1 cellular context compared by ENCODE assay signal in the genomic region with DNA sequence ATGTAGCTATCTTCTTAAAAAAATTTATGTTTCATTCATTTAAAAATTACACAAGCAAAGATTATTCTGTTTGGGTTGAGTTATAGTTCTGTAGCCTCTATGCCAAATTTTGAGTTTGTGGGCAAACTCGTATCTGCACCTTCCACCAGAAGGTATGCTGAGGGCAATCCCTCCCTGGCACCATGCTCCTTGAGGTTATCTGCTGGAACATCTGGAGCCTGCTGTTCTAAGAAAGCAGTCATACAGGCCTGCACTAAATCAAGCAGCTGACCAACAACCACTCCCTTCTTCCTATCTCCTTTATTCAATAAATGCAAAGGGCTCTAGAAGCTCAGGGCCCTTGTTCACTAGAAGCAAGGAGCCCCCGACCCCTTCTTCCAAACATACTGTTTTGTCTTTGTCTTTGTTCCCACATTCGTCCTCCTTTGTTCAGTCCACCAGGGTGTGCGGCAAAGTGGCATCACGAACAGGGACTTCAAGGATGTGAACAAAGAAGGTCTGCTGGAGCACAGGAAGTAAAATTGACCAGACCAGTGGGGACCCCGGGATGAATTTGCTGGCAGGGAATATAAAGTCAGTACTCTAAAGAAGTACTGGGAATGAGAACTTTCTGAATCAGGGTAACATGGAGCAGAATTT.
TF ChIP-seq lines count a peak whose summit lies in the region.

No MANE protein-coding gene starts in this region.

TF ChIP-seq in K562, 482 proteins besides CTCF, POLR2A, EP300 and RAD21 (continued from another document and continues in another):
- TF ChIP-seq YY1 (IDR thresholded peaks at IDR 0.05; ENCODE audit: borderline replicate concordance in 1 of 3, control insufficient read depth in 1 of 3, extremely low read depth in 1 of 3, insufficient read depth in 3 of 3, insufficient read length in 1 of 3, insufficient replicate concordance in 2 of 3, low read depth in 1 of 3, low read length in 2 of 3) (no peak), TAF9B (IDR thresholded peaks at IDR 0.05; ENCODE audit: partially characterized antibody) (peak; percentile 46), L3MBTL2 (IDR thresholded peaks at IDR 0.05) (peak; percentile 28; the same call in 1 of the 2 replicates), GABPB1 (CRISPR knock-in tag; IDR thresholded peaks at IDR 0.05) (no peak), ZNF197 (CRISPR knock-in tag; IDR thresholded peaks at IDR 0.05; ENCODE audit: low read depth) (peak; percentile 47; the same call in 1 of the 2 replicates), TAF7 (tag; IDR thresholded peaks at IDR 0.05) (no peak), FOSL1 (tag; conservative IDR thresholded peaks at IDR 0.05) (peak; percentile 26; the same call in 1 of the 2 replicates), TRIM24 (IDR thresholded peaks at IDR 0.05) (peak; percentile 92 to 93), TCF3 (CRISPR knock-in tag; IDR thresholded peaks at IDR 0.05) (peak; percentile 92), MYNN (IDR thresholded peaks at IDR 0.05) (peak; percentile 93), MYNN (CRISPR knock-in tag; IDR thresholded peaks at IDR 0.05) (no peak), BDP1 (IDR thresholded peaks at IDR 0.05; ENCODE audit: insufficient read depth, insufficient read length) (no peak), HDAC2 (IDR thresholded peaks at IDR 0.05) (peak; percentile 76), TOE1 (IDR thresholded peaks at IDR 0.05; ENCODE audit: borderline replicate concordance) (peak; percentile 23; the same call in 1 of the 2 replicates), TOE1 (CRISPR knock-in tag; IDR thresholded peaks at IDR 0.05; ENCODE audit: borderline replicate concordance, low read depth) (no peak), MEIS2 (IDR thresholded peaks at IDR 0.05; ENCODE audit: partially characterized antibody) (peak; percentile 98), STAT5A (IDR thresholded peaks at IDR 0.05; ENCODE audit: borderline replicate concordance, low read length) (peak; percentile 98), EP400 (IDR thresholded peaks at IDR 0.05) (0 out of 2 replicates have a peak, but pooled peaks have one; percentile 20), KDM1A (IDR thresholded peaks at IDR 0.05) (peak; percentile 64 to 72; a peak in 3 of 4 replicates), TEAD1 (CRISPR knock-in tag; IDR thresholded peaks at IDR 0.05) (peak in 1 of 2 experiments; percentile 85; a peak in 2 of 4 replicates), EHMT2 (IDR thresholded peaks at IDR 0.05) (peak; percentile 76), MTA2 (IDR thresholded peaks at IDR 0.05; ENCODE audit: low read depth) (peak; percentile 95), IRF2 (CRISPR knock-in tag; IDR thresholded peaks at IDR 0.05) (no peak), CREM (IDR thresholded peaks at IDR 0.05; ENCODE audit: low read depth) (peak; percentile 38; the same call in 1 of the 2 replicates), SMARCA4 (IDR thresholded peaks at IDR 0.05) (peak; percentile 95), CBX5 (IDR thresholded peaks at IDR 0.05; ENCODE audit: borderline replicate concordance, low read depth) (peak; percentile 73; the same call in 1 of the 2 replicates)
- TF ChIP-seq, protein P1, sequence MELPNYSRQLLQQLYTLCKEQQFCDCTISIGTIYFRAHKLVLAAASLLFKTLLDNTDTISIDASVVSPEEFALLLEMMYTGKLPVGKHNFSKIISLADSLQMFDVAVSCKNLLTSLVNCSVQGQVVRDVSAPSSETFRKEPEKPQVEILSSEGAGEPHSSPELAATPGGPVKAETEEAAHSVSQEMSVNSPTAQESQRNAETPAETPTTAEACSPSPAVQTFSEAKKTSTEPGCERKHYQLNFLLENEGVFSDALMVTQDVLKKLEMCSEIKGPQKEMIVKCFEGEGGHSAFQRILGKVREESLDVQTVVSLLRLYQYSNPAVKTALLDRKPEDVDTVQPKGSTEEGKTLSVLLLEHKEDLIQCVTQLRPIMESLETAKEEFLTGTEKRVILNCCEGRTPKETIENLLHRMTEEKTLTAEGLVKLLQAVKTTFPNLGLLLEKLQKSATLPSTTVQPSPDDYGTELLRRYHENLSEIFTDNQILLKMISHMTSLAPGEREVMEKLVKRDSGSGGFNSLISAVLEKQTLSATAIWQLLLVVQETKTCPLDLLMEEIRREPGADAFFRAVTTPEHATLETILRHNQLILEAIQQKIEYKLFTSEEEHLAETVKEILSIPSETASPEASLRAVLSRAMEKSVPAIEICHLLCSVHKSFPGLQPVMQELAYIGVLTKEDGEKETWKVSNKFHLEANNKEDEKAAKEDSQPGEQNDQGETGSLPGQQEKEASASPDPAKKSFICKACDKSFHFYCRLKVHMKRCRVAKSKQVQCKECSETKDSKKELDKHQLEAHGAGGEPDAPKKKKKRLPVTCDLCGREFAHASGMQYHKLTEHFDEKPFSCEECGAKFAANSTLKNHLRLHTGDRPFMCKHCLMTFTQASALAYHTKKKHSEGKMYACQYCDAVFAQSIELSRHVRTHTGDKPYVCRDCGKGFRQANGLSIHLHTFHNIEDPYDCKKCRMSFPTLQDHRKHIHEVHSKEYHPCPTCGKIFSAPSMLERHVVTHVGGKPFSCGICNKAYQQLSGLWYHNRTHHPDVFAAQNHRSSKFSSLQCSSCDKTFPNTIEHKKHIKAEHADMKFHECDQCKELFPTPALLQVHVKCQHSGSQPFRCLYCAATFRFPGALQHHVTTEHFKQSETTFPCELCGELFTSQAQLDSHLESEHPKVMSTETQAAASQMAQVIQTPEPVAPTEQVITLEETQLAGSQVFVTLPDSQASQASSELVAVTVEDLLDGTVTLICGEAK (IDR thresholded peaks at IDR 0.05), result peak; percentile 41; the same call in 1 of the 2 replicates
- TF ChIP-seq, protein P1 (CRISPR knock-in tag; IDR thresholded peaks at IDR 0.05), result no peak
- TF ChIP-seq, protein P2, sequence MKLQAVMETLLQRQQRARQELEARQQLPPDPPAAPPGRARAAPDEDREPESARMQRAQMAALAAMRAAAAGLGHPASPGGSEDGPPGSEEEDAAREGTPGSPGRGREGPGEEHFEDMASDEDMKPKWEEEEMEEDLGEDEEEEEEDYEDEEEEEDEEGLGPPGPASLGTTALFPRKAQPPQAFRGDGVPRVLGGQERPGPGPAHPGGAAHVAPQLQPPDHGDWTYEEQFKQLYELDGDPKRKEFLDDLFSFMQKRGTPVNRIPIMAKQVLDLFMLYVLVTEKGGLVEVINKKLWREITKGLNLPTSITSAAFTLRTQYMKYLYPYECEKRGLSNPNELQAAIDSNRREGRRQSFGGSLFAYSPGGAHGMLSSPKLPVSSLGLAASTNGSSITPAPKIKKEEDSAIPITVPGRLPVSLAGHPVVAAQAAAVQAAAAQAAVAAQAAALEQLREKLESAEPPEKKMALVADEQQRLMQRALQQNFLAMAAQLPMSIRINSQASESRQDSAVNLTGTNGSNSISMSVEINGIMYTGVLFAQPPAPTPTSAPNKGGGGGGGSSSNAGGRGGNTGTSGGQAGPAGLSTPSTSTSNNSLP (IDR thresholded peaks at IDR 0.05; ENCODE audit: borderline replicate concordance, low read depth, low read length), result peak; percentile 37; the same call in 1 of the 2 replicates
- TF ChIP-seq, protein P3, sequence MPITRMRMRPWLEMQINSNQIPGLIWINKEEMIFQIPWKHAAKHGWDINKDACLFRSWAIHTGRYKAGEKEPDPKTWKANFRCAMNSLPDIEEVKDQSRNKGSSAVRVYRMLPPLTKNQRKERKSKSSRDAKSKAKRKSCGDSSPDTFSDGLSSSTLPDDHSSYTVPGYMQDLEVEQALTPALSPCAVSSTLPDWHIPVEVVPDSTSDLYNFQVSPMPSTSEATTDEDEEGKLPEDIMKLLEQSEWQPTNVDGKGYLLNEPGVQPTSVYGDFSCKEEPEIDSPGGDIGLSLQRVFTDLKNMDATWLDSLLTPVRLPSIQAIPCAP (CRISPR knock-in tag; IDR thresholded peaks at IDR 0.05; ENCODE audit: borderline replicate concordance), result no peak
- TF ChIP-seq, protein P4, sequence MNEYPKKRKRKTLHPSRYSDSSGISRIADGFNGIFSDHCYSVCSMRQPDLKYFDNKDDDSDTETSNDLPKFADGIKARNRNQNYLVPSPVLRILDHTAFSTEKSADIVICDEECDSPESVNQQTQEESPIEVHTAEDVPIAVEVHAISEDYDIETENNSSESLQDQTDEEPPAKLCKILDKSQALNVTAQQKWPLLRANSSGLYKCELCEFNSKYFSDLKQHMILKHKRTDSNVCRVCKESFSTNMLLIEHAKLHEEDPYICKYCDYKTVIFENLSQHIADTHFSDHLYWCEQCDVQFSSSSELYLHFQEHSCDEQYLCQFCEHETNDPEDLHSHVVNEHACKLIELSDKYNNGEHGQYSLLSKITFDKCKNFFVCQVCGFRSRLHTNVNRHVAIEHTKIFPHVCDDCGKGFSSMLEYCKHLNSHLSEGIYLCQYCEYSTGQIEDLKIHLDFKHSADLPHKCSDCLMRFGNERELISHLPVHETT (CRISPR knock-in tag; conservative IDR thresholded peaks at IDR 0.05 in 1 of 2, IDR thresholded peaks at IDR 0.05 in 1 of 2), result peak in 1 of 2 experiments; percentile 88; a peak in 2 of 4 replicates
- TF ChIP-seq, protein P5, sequence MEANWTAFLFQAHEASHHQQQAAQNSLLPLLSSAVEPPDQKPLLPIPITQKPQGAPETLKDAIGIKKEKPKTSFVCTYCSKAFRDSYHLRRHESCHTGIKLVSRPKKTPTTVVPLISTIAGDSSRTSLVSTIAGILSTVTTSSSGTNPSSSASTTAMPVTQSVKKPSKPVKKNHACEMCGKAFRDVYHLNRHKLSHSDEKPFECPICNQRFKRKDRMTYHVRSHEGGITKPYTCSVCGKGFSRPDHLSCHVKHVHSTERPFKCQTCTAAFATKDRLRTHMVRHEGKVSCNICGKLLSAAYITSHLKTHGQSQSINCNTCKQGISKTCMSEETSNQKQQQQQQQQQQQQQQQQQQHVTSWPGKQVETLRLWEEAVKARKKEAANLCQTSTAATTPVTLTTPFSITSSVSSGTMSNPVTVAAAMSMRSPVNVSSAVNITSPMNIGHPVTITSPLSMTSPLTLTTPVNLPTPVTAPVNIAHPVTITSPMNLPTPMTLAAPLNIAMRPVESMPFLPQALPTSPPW (CRISPR knock-in tag; IDR thresholded peaks at IDR 0.05), result peak; percentile 41; the same call in 1 of the 2 replicates
- TF ChIP-seq, protein P6, sequence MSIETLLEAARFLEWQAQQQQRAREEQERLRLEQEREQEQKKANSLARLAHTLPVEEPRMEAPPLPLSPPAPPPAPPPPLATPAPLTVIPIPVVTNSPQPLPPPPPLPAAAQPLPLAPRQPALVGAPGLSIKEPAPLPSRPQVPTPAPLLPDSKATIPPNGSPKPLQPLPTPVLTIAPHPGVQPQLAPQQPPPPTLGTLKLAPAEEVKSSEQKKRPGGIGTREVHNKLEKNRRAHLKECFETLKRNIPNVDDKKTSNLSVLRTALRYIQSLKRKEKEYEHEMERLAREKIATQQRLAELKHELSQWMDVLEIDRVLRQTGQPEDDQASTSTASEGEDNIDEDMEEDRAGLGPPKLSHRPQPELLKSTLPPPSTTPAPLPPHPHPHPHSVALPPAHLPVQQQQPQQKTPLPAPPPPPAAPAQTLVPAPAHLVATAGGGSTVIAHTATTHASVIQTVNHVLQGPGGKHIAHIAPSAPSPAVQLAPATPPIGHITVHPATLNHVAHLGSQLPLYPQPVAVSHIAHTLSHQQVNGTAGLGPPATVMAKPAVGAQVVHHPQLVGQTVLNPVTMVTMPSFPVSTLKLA (conservative IDR thresholded peaks at IDR 0.05), result peak in 1 of 2 experiments; percentile 59; a peak in 2 of 4 replicates
- TF ChIP-seq, protein P7, sequence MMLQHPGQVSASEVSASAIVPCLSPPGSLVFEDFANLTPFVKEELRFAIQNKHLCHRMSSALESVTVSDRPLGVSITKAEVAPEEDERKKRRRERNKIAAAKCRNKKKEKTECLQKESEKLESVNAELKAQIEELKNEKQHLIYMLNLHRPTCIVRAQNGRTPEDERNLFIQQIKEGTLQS (IDR thresholded peaks at IDR 0.05), result no peak; the same call in 1 of the 2 replicates
- TF ChIP-seq, protein P7 (CRISPR knock-in tag; conservative IDR thresholded peaks at IDR 0.05), result 0 out of 2 replicates have a peak, but pooled peaks have one; percentile 22
